ENCODE assay signal across 9 cellular contexts in genomic region chr11:111097191-111097590, GRCh38.
DNase-seq lines count a peak whose midpoint lies in the region; ATAC-seq and TF ChIP-seq lines count a peak whose summit lies in the region.
"Had no signal": no experiment of that assay in that cellular context is flagged by ENCODE, and none has a peak within 500 bp of the region (broad histone marks: within the 10 kb centered on the region; RNA-seq: fewer than 3 reads in every experiment).

No MANE protein-coding gene starts in this region.

- peak; percentile 64 for DNase-seq in iPS-NIHi7 (ENCODE audit: extremely low spot score)
- DNase-seq in testis, result peak; percentile 85
- no peak for DNase-seq in GM23248
- no peak for DNase-seq in NCI-H1105 treated with DMSO at 0.1 percent for 48 hours (lab: John Stamatoyannopoulos, UW)
- no peak for DNase-seq in NCI-H774 (lab: John Stamatoyannopoulos, UW)
- DNase-seq: immature natural killer cell had no signal

- no peak for TF ChIP-seq POLR2A in testis (IDR thresholded peaks at IDR 0.05)

- H3K9me3 ChIP-seq in testis (no peaks in the 10 kb centered on the region), GM23248 (ENCODE audit: low read depth) (no peaks in the 10 kb centered on the region)

- H3K36me3 ChIP-seq in testis (ENCODE audit: low read depth, missing control alignments) (no peaks in the 10 kb centered on the region), GM23248 (ENCODE audit: low read depth) (no peaks in the 10 kb centered on the region)

- no peak overlapping the region for H3K4me2 ChIP-seq in GM23248 (ENCODE audit: unreplicated experiment)

- no peaks in the 10 kb centered on the region for H3K4me1 ChIP-seq in testis
- 0 out of 2 replicates have a peak, but pooled peaks cover 3% of the 10 kb centered on the region for H3K4me1 ChIP-seq in GM23248 (ENCODE audit: insufficient read depth)

- H3K79me2 ChIP-seq in GM23248 (ENCODE audit: insufficient read depth), result no peaks in the 10 kb centered on the region

- TF ChIP-seq CTCF in VCaP (conservative IDR thresholded peaks at IDR 0.05) (no peak), testis (IDR thresholded peaks at IDR 0.05) (no peak)

- H3K27ac ChIP-seq in VCaP (peak overlapping the region; percentile 24; the same call in 1 of the 2 replicates), testis (peak overlapping the region in 1 of 2 donors; percentile 51), GM23248 (no peak overlapping the region)

- 15 to 41% methylated on average over 11 of the region's 11 CpGs for WGBS in testis, 2 donors
- 85 to 93% methylated on average over 11 of the region's 11 CpGs for WGBS in GM23248 (ENCODE audit: low coverage in 1 of 2, low lambda C conversion rate in 2 of 2, missing lambda C conversion rate in 2 of 2), 2 experiments

- no peaks in the 10 kb centered on the region for H4K20me1 ChIP-seq in GM23248 (ENCODE audit: insufficient read depth)

- H2AFZ ChIP-seq in GM23248, result no peak overlapping the region

- H3K27me3 ChIP-seq in testis (no peaks in the 10 kb centered on the region), GM23248 (replicated peaks; ENCODE audit: insufficient read depth) (no peaks in the 10 kb centered on the region)

- ATAC-seq in HG02678 (IDR thresholded peaks at IDR 0.05; ENCODE audit: unreplicated experiment) (peak; percentile 63), GM18907 (IDR thresholded peaks at IDR 0.05; ENCODE audit: unreplicated experiment) (no peak)

- H3K4me3 ChIP-seq in testis (peak overlapping the region; percentile 31 to 50), GM23248 (no peak overlapping the region)

- intact Hi-C loops in testis (cut with DNase I; ENCODE audit: low total_unique reads), result no loop called here

- H3K9ac ChIP-seq in GM23248, result no peak overlapping the region

- H3F3A ChIP-seq in GM23248 (ENCODE audit: insufficient read depth), result no peaks in the 10 kb centered on the region

- in situ Hi-C loops in GM23248 (cut with MboI), result no loop called here

- H3K9me2 ChIP-seq in GM23248 (ENCODE audit: insufficient read depth), result no peaks in the 10 kb centered on the region

Comparison
In these comparisons a context has a peak if more than half of its experiments do, and no peak if none do; other contexts are left out.
1. DNase-seq: peak in iPS-NIHi7 (single experiment) and testis (single experiment); none in GM23248 (single experiment), NCI-H1105 treated with DMSO at 0.1 percent for 48 hours (single experiment) and NCI-H774 (single experiment).